Comparison of ENCODE assay signal across 9 cellular contexts in genomic region chr21:46048926-46049889, GRCh38. TPM values are rescaled to one million over a fixed set of nuclear protein-coding genes. Genes with fewer than 3 reads are reported as not detected.
DNase-seq lines count a peak whose midpoint lies in the region; ATAC-seq and TF ChIP-seq lines count a peak whose summit lies in the region.
"Had no signal": no experiment of that assay in that cellular context is flagged by ENCODE, and none has a peak within 500 bp of the region (broad histone marks: within the 10 kb centered on the region; RNA-seq: fewer than 3 reads in every experiment).

No MANE protein-coding gene starts in this region.

- TF ChIP-seq CTCF in omental fat pad (IDR thresholded peaks at IDR 0.05) = no peak

- peak; percentile 94 for ATAC-seq in omental fat pad (ENCODE audit: low FRiP score)
- no peak for ATAC-seq in esophagus mucosa

- DNase-seq in AG20443 (ENCODE audit: low spot score) (peak; percentile 89), NCI-H226 (peak; percentile 98), fibroblast of gingiva (ENCODE audit: low read depth) (peak; percentile 100), omental fat pad (ENCODE audit: low spot score) (peak; percentile 44), LoVo (ENCODE audit: low spot score) (no peak), Kasumi-1 (lab: John Stamatoyannopoulos, UW) (no peak), SW 1271 (lab: John Stamatoyannopoulos, UW) (no peak)
- DNase-seq: GDM1 had no signal

RNA-seq across cellular contexts. Expression of gene COL6A2, which starts 48.7 kb away (rescaled TPM):
- total RNA-seq in omental fat pad = 1,000 to 10,000 TPM in 1 of 4 donors, 100 to 1,000 TPM in 3; 480 to 1,153 (median 616) TPM
- 20.5 TPM for total RNA-seq in esophagus mucosa

Comparison
In these comparisons a context has a peak if more than half of its experiments do, and no peak if none do; other contexts are left out.
1. DNase-seq: peak in AG20443 (single experiment), NCI-H226 (single experiment), fibroblast of gingiva (single experiment) and omental fat pad (single experiment); none in LoVo (single experiment), Kasumi-1 (0 of 2) and SW 1271 (0 of 2).
2. RNA of gene COL6A2, which starts 48.7 kb away (total RNA-seq): 480 to 1,153 TPM in omental fat pad; 20.5 TPM in esophagus mucosa (single experiment); every median in the first group is over 10 times any median in the second.